ENCODE assay signal across 16 cellular contexts in the genomic region with DNA sequence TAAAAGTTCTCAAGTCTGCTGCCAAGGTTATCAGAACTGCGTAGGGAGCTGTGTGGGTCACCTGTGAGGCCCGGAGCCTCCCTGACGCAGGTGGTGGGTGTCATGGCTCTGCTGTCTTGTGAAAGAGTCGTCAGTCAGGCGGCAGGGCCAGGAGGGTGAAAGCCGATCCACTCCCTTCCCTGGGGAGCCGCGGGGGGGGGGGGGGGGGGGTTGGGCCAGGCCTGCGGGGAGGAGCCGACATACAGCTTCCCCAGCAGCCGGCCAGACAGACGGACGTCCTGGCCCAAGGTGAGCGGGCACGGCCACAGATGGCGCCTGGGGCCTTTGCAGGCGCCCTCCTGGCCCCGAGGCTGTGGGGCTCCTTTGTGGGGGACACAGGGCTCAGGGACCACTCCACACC. TPM values are rescaled to one million over a fixed set of nuclear protein-coding genes. Genes with fewer than 3 reads are reported as not detected.
DNase-seq lines count a peak whose midpoint lies in the region; ATAC-seq and TF ChIP-seq lines count a peak whose summit lies in the region.
"Had no signal": no experiment of that assay in that cellular context is flagged by ENCODE, and none has a peak within 500 bp of the region (broad histone marks: within the 10 kb centered on the region; RNA-seq: fewer than 3 reads in every experiment).

No MANE protein-coding gene starts in this region.

- H3K9me3 ChIP-seq in psoas muscle: no peaks in the 10 kb centered on the region
- H3K9me3 ChIP-seq: HAP-1, uterus had no signal

- H3K27me3 ChIP-seq in H7 (ENCODE audit: control insufficient read depth, insufficient read depth, low read length) (no peaks in the 10 kb centered on the region), psoas muscle (ENCODE audit: insufficient read depth in 3 of 3, low read length in 2 of 3) (no peaks in the 10 kb centered on the region)
- H3K27me3 ChIP-seq: uterus had no signal

- H3K4me1 Mint-ChIP-seq in progenitor cell of endocrine pancreas (ENCODE audit: low read depth): peaks cover 1% of the 10 kb centered on the region
- H3K4me1 Mint-ChIP-seq: activated naive CD8-positive, alpha-beta T cell treated with anti-CD3 and anti-CD28 coated beads, Interleukin-2, amount 10 ng/mL, durations not matched to agents 7 days and 5 days; endodermal cell had no signal

- 15 to 33% (median 29%) methylated on average over 13 to 16 of the region's 18 CpGs for WGBS in psoas muscle, 3 donors

- H3K36me3 Mint-ChIP-seq in progenitor cell of endocrine pancreas (ENCODE audit: insufficient read depth): peaks cover under 1% of the 10 kb centered on the region

- no peaks in the 10 kb centered on the region for H3K27me3 Mint-ChIP-seq in progenitor cell of endocrine pancreas
- H3K27me3 Mint-ChIP-seq: activated naive CD8-positive, alpha-beta T cell treated with anti-CD3 and anti-CD28 coated beads, Interleukin-2, amount 10 ng/mL, durations not matched to agents 7 days and 5 days had no signal

- ATAC-seq in esophagus mucosa (peak; percentile 74), psoas muscle (peak; percentile 84 to 86 (median 85)), HG02763 (IDR thresholded peaks at IDR 0.05; ENCODE audit: unreplicated experiment) (no peak), GM21526 (IDR thresholded peaks at IDR 0.05; ENCODE audit: low FRiP score, unreplicated experiment) (no peak)

- peak; percentile 92 for DNase-seq in H7
- peak; percentile 73 for DNase-seq in NCI-H2196 treated with DMSO at 0.1 percent for 48 hours (lab: John Stamatoyannopoulos, UW; ENCODE audit: unreplicated experiment)
- peak; percentile 82 to 91 for DNase-seq in psoas muscle
- no peak for DNase-seq in NCI-H524 (lab: John Stamatoyannopoulos, UW)
- no peak for DNase-seq in progenitor cell of endocrine pancreas (ENCODE audit: low spot score, unreplicated experiment)
- DNase-seq: activated CD4-positive, alpha-beta T cell treated with anti-CD3 and anti-CD28 coated beads, Interleukin-2, amount 50 U/mL, for 48 hours; activated naive CD8-positive, alpha-beta T cell treated with anti-CD3 and anti-CD28 coated beads, Interleukin-2, amount 10 ng/mL, durations not matched to agents 7 days and 5 days; endodermal cell; kidney; NCI-H1105 treated with DMSO at 0.1 percent for 48 hours; nucleus accumbens; uterus had no signal

- no peaks in the 10 kb centered on the region for H3K36me3 ChIP-seq in H7 (replicated peaks; ENCODE audit: control insufficient read depth, insufficient read depth, low read length)
- H3K36me3 ChIP-seq in psoas muscle (ENCODE audit: insufficient read depth in 1 of 2, low read depth in 1 of 2): peaks cover 0 to 3% of the 10 kb centered on the region in 2 donors
- H3K36me3 ChIP-seq: uterus had no signal

- H3K9me3 Mint-ChIP-seq in progenitor cell of endocrine pancreas (ENCODE audit: low read depth): no peaks in the 10 kb centered on the region
- H3K9me3 Mint-ChIP-seq: activated naive CD8-positive, alpha-beta T cell treated with anti-CD3 and anti-CD28 coated beads, Interleukin-2, amount 10 ng/mL, durations not matched to agents 7 days and 5 days; endodermal cell had no signal

- H3K4me3 Mint-ChIP-seq in progenitor cell of endocrine pancreas (ENCODE audit: low read depth): no peak overlapping the region
- H3K4me3 Mint-ChIP-seq: activated naive CD8-positive, alpha-beta T cell treated with anti-CD3 and anti-CD28 coated beads, Interleukin-2, amount 10 ng/mL, durations not matched to agents 7 days and 5 days; endodermal cell had no signal

- intact Hi-C loops in psoas muscle (cut with DNase I): no loop called here

- H3K4me1 ChIP-seq in psoas muscle: peaks cover 16% of the 10 kb centered on the region
- H3K4me1 ChIP-seq: HAP-1 had no signal

- H3K27ac ChIP-seq in psoas muscle: peak overlapping the region; percentile 71
- H3K27ac ChIP-seq: uterus had no signal

- H3K4me3 ChIP-seq in H7 (ENCODE audit: insufficient read depth, low read depth, low read length) (no peak overlapping the region), psoas muscle (peak overlapping the region; percentile 46)
- H3K4me3 ChIP-seq: HAP-1, uterus had no signal

- no peak for TF ChIP-seq CTCF in psoas muscle (IDR thresholded peaks at IDR 0.05)
- no peak for TF ChIP-seq CTCF in progenitor cell of endocrine pancreas (IDR thresholded peaks at IDR 0.05; ENCODE audit: unreplicated experiment)

- H3K27ac Mint-ChIP-seq in progenitor cell of endocrine pancreas: no peak overlapping the region
- H3K27ac Mint-ChIP-seq: activated naive CD8-positive, alpha-beta T cell treated with anti-CD3 and anti-CD28 coated beads, Interleukin-2, amount 10 ng/mL, durations not matched to agents 7 days and 5 days; endodermal cell had no signal

RNA-seq across cellular contexts. Expression of gene SBNO2, which starts 12.4 kb away (rescaled TPM):
- 31.4 and 41.3 TPM in 2 replicates for total RNA-seq in H7 (2014; rRNA removed; shearing (Covaris generic))
- 67.5 TPM for total RNA-seq in esophagus mucosa
- total RNA-seq in psoas muscle: 100 to 1,000 TPM in 1 of 4 donors, 10 to 100 TPM in 3; 20.9 to 138 (median 76.9) TPM
- 10 to 100 TPM; 18.5 to 47.2 (median 20.2) TPM for polyA plus RNA-seq in psoas muscle
- total RNA-seq in progenitor cell of endocrine pancreas: 40.9 and 43.2 TPM in 2 replicates

RNA-seq across cellular contexts. Expression of gene STK11, which starts 43.9 kb away (rescaled TPM):
- 96.3 and 99.0 TPM in 2 replicates for total RNA-seq in H7 (2014; rRNA removed; shearing (Covaris generic))
- total RNA-seq in esophagus mucosa (35.0 TPM), psoas muscle (10 to 100 TPM; 83.5 to 95.0 (median 88.3) TPM), progenitor cell of endocrine pancreas (59.3 and 61.5 TPM in 2 replicates)
- polyA plus RNA-seq in psoas muscle: 100 to 1,000 TPM in 1 of 3 donors, 10 to 100 TPM in 2; 64.9 to 133 (median 83.4) TPM

RNA-seq across cellular contexts. Expression of gene GPX4, which starts 57.9 kb away (rescaled TPM):
- total RNA-seq in H7 (2014; rRNA removed; shearing (Covaris generic)): 620 and 671 TPM in 2 replicates
- total RNA-seq in esophagus mucosa (138 TPM), psoas muscle (100 to 1,000 TPM; 279 to 560 (median 304) TPM), progenitor cell of endocrine pancreas (231 and 236 TPM in 2 replicates)
- 100 to 1,000 TPM; 490 to 762 (median 618) TPM for polyA plus RNA-seq in psoas muscle

Comparison
In these comparisons a context has a peak if more than half of its experiments do, and no peak if none do; other contexts are left out.
1. DNase-seq: peak in H7 (single experiment), NCI-H2196 treated with DMSO at 0.1 percent for 48 hours (single experiment) and psoas muscle (2 of 2); none in NCI-H524 (0 of 2) and progenitor cell of endocrine pancreas (single experiment).
2. ATAC-seq: peak in esophagus mucosa (single experiment) and psoas muscle (4 of 4); none in HG02763 (single experiment) and GM21526 (single experiment).